2 cellular contexts compared by ENCODE assay signal in the genomic region with DNA sequence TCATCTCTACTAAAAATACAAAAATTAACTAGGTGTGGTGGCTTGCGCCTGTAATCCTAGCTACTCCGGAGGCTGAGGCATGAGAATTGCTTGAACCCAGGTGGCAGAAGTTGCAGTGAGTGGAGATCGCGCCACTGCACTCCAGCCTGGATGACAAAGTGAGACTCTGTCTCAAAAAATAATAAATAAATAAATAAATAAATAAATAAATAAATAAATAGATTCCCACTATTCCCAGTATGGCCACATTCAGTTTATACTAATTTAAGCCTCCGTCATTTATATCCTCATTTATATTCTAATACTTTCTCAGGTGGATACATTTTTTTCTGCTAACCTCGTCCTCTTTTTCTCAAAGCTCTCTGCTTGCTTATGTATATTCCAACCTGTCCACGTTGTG. TPM values are rescaled to one million over a fixed set of nuclear protein-coding genes. Genes with fewer than 3 reads are reported as not detected.
"Had no signal": no experiment of that assay in that cellular context is flagged by ENCODE, and none has a peak within 500 bp of the region (broad histone marks: within the 10 kb centered on the region; RNA-seq: fewer than 3 reads in every experiment).

No MANE protein-coding gene starts in this region.

RNA-seq across cellular contexts. Expression of gene SOWAHC, which starts 14.2 kb away (rescaled TPM):
- polyA plus RNA-seq: IgD-negative memory B cell, K562 had no signal

RNA-seq across cellular contexts. Expression of gene SEPTIN10, which starts 14.6 kb away (rescaled TPM):
- polyA plus RNA-seq: K562 had no signal
